Comparison of ENCODE assay signal across 8 cellular contexts in genomic region chr3:157436583-157437300, GRCh38. TPM values are rescaled to one million over a fixed set of nuclear protein-coding genes. Genes with fewer than 3 reads are reported as not detected.
DNase-seq lines count a peak whose midpoint lies in the region; ATAC-seq and TF ChIP-seq lines count a peak whose summit lies in the region.

TSS of gene PTX3 (plus strand) at chr3:157436850. CDS start at chr3:157436934, 84 bp downstream.

- H3K4me1 ChIP-seq in neutrophil (ENCODE audit: control insufficient read depth in 1 of 2, insufficient read depth in 1 of 2, low read depth in 1 of 2, low read length in 1 of 2) = peaks cover 40 to 43% of the 10 kb centered on the region in 2 experiments

- no peak for TF ChIP-seq POLR2A in GM18505 (IDR thresholded peaks at IDR 0.05; ENCODE audit: borderline replicate concordance, extremely low read depth, insufficient read depth, insufficient read length)

- CTCF ChIA-PET in HEK293T (lab: Yijun Ruan, JAX) = interaction anchor here (0.7 to 0.8 kb wide), 2 partner anchors 66 to 1381 kb away, joined by 3 to 5 read pairs; partner anchors contain the start of gene VEPH1

- H3K27me3 ChIP-seq in neutrophil = no peaks in the 10 kb centered on the region

- peak within 1 kb of the TSS; percentile 74 for H3K27ac ChIP-seq in neutrophil

- no peaks in the 10 kb centered on the region for H3K9me3 ChIP-seq in neutrophil

- TF ChIP-seq CTCF in WI38 (IDR thresholded peaks at IDR 0.05; ENCODE audit: low read depth, low read length) (no peak), foreskin fibroblast (IDR thresholded peaks at IDR 0.05; ENCODE audit: low read depth, low read length) (no peak), neutrophil (IDR thresholded peaks at IDR 0.05) (no peak)

- H3K36me3 ChIP-seq in neutrophil = no peaks in the 10 kb centered on the region

- ATAC-seq in GM18505 (IDR thresholded peaks at IDR 0.05; ENCODE audit: unreplicated experiment) (no peak), left lobe of liver (no peak)

- peak within 1 kb of the TSS; percentile 82 for H3K4me3 ChIP-seq in WI38 (ENCODE audit: low read depth, low read length)
- H3K4me3 ChIP-seq in foreskin fibroblast (ENCODE audit: low read depth in 1 of 2, low read length in 2 of 2) = peak within 1 kb of the TSS; percentile 67 to 86
- H3K4me3 ChIP-seq in neutrophil (ENCODE audit: low read depth in 1 of 2, low read length in 1 of 2) = peak within 1 kb of the TSS; percentile 71 to 76

- POLR2A ChIA-PET in HEK293T (lab: Yijun Ruan, JAX) = interaction anchor here (1.1 kb wide), 3 partner anchors 28 to 261 kb away, joined by 3 to 4 read pairs (median 3); no protein-coding TSS in a partner anchor

- DNase-seq in AG08396 (ENCODE audit: low spot score) (peak; percentile 78), HEK293T (ENCODE audit: extremely low spot score) (peak; percentile 30), foreskin fibroblast (peak; percentile 94 to 96), activated gamma-delta T cell (lab: John Stamatoyannopoulos, UW) (no peak), left lobe of liver (ENCODE audit: low spot score) (no peak)

TF ChIP-seq in HEK293T, 16 proteins besides CTCF, POLR2A, EP300 and RAD21:
- TF ChIP-seq BHLHE40 (IDR thresholded peaks at IDR 0.05; ENCODE audit: borderline replicate concordance) (no peak), FOXK2 (IDR thresholded peaks at IDR 0.05) (no peak), FOXM1 (IDR thresholded peaks at IDR 0.05; ENCODE audit: borderline replicate concordance) (no peak), SP1 (IDR thresholded peaks at IDR 0.05) (no peak), TARDBP (IDR thresholded peaks at IDR 0.05) (no peak), LEF1 (IDR thresholded peaks at IDR 0.05; ENCODE audit: borderline replicate concordance) (no peak), L3MBTL2 (conservative IDR thresholded peaks at IDR 0.05) (no peak), FOXA1 (IDR thresholded peaks at IDR 0.05) (no peak), ARNT (IDR thresholded peaks at IDR 0.05) (no peak), PKNOX1 (IDR thresholded peaks at IDR 0.05) (no peak), ZNF384 (IDR thresholded peaks at IDR 0.05) (no peak), HDGF (IDR thresholded peaks at IDR 0.05; ENCODE audit: borderline replicate concordance) (no peak), ELF4 (IDR thresholded peaks at IDR 0.05) (no peak)

RNA-seq across cellular contexts. Expression of gene PTX3, which starts in this region (rescaled TPM):
- total RNA-seq in left lobe of liver = 0.23 TPM

Comparison
In these comparisons a context has a peak if more than half of its experiments do, and no peak if none do; other contexts are left out.
1. DNase-seq: peak in AG08396 (single experiment), HEK293T (single experiment) and foreskin fibroblast (2 of 2); none in activated gamma-delta T cell (single experiment) and left lobe of liver (single experiment).
2. Peak in every context shown above with its lines, with median percentiles within 50 percentile points of each other: H3K4me3 ChIP-seq.